In the genomic region with DNA sequence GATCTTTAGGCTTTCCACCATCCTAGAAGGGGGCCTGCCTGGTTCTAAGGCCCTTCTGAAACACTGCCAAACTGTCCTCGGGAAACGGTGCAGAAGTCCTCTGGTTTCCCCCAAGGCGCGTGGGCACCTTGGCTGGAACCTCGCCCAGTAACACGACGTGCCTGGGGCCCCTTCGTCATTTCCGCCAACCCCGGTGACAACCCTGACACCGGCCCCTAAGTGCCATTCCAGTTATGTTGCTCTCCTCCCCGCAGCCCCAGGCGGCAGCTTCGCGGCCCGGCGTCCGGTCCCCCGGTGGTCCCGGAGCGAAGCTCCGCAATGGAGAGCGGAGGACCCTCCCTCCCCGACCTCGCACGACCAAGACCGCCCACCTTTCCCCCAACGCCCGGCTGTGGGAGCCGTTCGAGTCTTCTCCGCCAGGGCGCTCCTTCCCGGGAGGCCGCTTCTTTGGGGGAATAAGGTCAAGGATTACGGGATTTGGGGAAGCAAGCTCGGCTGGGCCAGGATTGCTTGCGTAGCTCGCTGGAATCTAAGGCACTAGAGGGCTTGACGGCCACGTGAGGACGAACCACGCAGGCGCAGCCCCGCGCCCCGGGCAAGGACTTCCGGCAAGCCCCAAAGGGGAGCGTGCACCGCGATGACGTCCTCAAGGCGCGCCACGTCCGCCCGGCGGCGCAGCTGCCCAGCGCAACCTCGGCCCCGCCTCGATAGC, we compare ENCODE assay signal across 8 cellular contexts. TPM values are rescaled to one million over a fixed set of nuclear protein-coding genes. Genes with fewer than 3 reads are reported as not detected.
A peak's percentile ranks its signal among the peaks of the same experiment; 100 is the strongest.
DNase-seq lines count a peak whose midpoint lies in the region; ATAC-seq, FAIRE-seq and TF ChIP-seq lines count a peak whose summit lies in the region.

No MANE protein-coding gene starts in this region.

- peak; percentile 92 for DNase-seq in NCI-H1105 treated with DMSO at 0.1 percent for 48 hours (lab: John Stamatoyannopoulos, UW)
- DNase-seq in SKM-1 treated with dmso at 0.1 percent for 144 hours (lab: John Stamatoyannopoulos, UW; ENCODE audit: unreplicated experiment) = peak; percentile 91
- DNase-seq in activated naive CD8-positive, alpha-beta T cell treated with anti-CD3 and anti-CD28 coated beads, Interleukin-2, amount 50 U/mL, for 16 hours (ENCODE audit: low read depth, low spot score) = peak; percentile 90
- peak; percentile 98 to 99 for DNase-seq in cardiac muscle cell (ENCODE audit: low read depth in 1 of 2, low spot score in 1 of 2)
- DNase-seq in pancreas = peak; percentile 97 to 100 (median 98)
- peak; percentile 95 to 99 for DNase-seq in tibial artery

- no peak for TF ChIP-seq CTCF in cardiac muscle cell (IDR thresholded peaks at IDR 0.05; ENCODE audit: low read depth, low read length)
- TF ChIP-seq CTCF in pancreas (IDR thresholded peaks at IDR 0.05) = no peak
- TF ChIP-seq CTCF in tibial artery (IDR thresholded peaks at IDR 0.05) = no peak

- H3K27me3 ChIP-seq in cardiac muscle cell (no peaks in the 10 kb centered on the region), pancreas (no peaks in the 10 kb centered on the region), tibial artery (no peaks in the 10 kb centered on the region)

- WGBS in pancreas, 2 donors = 0% methylated on average over 63 of the region's 63 CpGs

- H3K36me3 ChIP-seq in cardiac muscle cell (no peaks in the 10 kb centered on the region), pancreas (peaks cover 0 to 4% (median 0%) of the 10 kb centered on the region in 3 donors), tibial artery (peaks cover 3 to 38% (median 20%) of the 10 kb centered on the region in 3 donors)

- FAIRE-seq in pancreas (lab: Jason Lieb, UNC) = no peak

- H3K4me1 ChIP-seq in cardiac muscle cell (ENCODE audit: low read depth) (peaks cover 5% of the 10 kb centered on the region), pancreas (peaks cover 5 to 16% (median 11%) of the 10 kb centered on the region in 3 donors), tibial artery (peaks cover 5 to 55% (median 47%) of the 10 kb centered on the region in 4 donors)

- intact Hi-C loops in pancreas (cut with DNase I) = no loop called here
- intact Hi-C loops in tibial artery (cut with DNase I; ENCODE audit: low total_unique reads) = no loop called here

- peak; percentile 76 for ATAC-seq in HG02642 (IDR thresholded peaks at IDR 0.05; ENCODE audit: poor library complexity, unreplicated experiment)
- ATAC-seq in pancreas = peak; percentile 83 to 89 (median 88)

- peak; percentile 48 for TF ChIP-seq POLR2A in GM10847 (IDR thresholded peaks at IDR 0.05; ENCODE audit: extremely low read depth, insufficient read length)

- H3K9me3 ChIP-seq in cardiac muscle cell (ENCODE audit: low read depth) = no peaks in the 10 kb centered on the region
- H3K9me3 ChIP-seq in pancreas = no peaks in the 10 kb centered on the region
- no peaks in the 10 kb centered on the region for H3K9me3 ChIP-seq in tibial artery

- H3K27ac ChIP-seq in cardiac muscle cell (peak overlapping the region; percentile 100), pancreas (peak overlapping the region; percentile 92 to 99 (median 96)), tibial artery (peak overlapping the region; percentile 96 to 99)

- H3K4me3 ChIP-seq in cardiac muscle cell = peak overlapping the region; percentile 71
- peak overlapping the region; percentile 54 to 86 (median 59) for H3K4me3 ChIP-seq in pancreas
- H3K4me3 ChIP-seq in tibial artery = peak overlapping the region; percentile 72 to 82

RNA-seq across cellular contexts. Expression of gene RNH1, which starts 0.6 kb away (rescaled TPM):
- total RNA-seq in cardiac muscle cell (149 and 186 TPM in 2 replicates), pancreas (10 to 100 TPM; 38.9 to 65.1 (median 59.1) TPM)
- polyA plus RNA-seq in cardiac muscle cell (157 and 176 TPM in 2 replicates), pancreas (10 to 100 TPM; 66.8 to 87.7 TPM)

RNA-seq across cellular contexts. Expression of gene HRAS, which starts 29.0 kb away (rescaled TPM):
- total RNA-seq in cardiac muscle cell = 49.6 and 63.1 TPM in 2 replicates
- 60.0 and 97.8 TPM in 2 replicates for polyA plus RNA-seq in cardiac muscle cell
- 10 to 100 TPM; 10.4 to 22.6 (median 19.2) TPM for total RNA-seq in pancreas
- polyA plus RNA-seq in pancreas = 100 to 1,000 TPM; 103 to 130 TPM

RNA-seq across cellular contexts. Expression of gene LRRC56, which starts 30.9 kb away (rescaled TPM):
- 2.6 and 4.5 TPM in 2 replicates for total RNA-seq in cardiac muscle cell
- 2.5 and 3.4 TPM in 2 replicates for polyA plus RNA-seq in cardiac muscle cell
- 1 to 10 TPM in 5 of 6 donors, under 1 TPM in 1; 0.98 to 2.0 (median 1.6) TPM for total RNA-seq in pancreas
- 1 to 10 TPM; 5.4 to 7.3 TPM for polyA plus RNA-seq in pancreas

RNA-seq across cellular contexts. Expression of gene LMNTD2, which starts 54.1 kb away (rescaled TPM):
- total RNA-seq in cardiac muscle cell (12.3 and 21.1 TPM in 2 replicates), pancreas (1 to 10 TPM; 2.7 to 6.9 (median 5.6) TPM)
- polyA plus RNA-seq in cardiac muscle cell (18.4 and 18.8 TPM in 2 replicates), pancreas (10 to 100 TPM; 10.4 to 24.2 TPM)

RNA-seq across cellular contexts. Expression of gene RASSF7, which starts 54.4 kb away (rescaled TPM):
- total RNA-seq in cardiac muscle cell = 47.8 and 49.5 TPM in 2 replicates
- 49.6 and 66.7 TPM in 2 replicates for polyA plus RNA-seq in cardiac muscle cell
- total RNA-seq in pancreas = 10 to 100 TPM; 17.6 to 35.7 (median 27.9) TPM
- polyA plus RNA-seq in pancreas = 100 to 1,000 TPM; 171 to 253 TPM

Comparison
In these comparisons a context has a peak if more than half of its experiments do, and no peak if none do; other contexts are left out.
1. Peak in every context shown above with its lines: DNase-seq, ATAC-seq, H3K4me3 ChIP-seq and H3K27ac ChIP-seq.